Comparison of ENCODE assay signal across 22 cellular contexts in genomic region chr20:5779071-5779470, GRCh38. TPM values are rescaled to one million over a fixed set of nuclear protein-coding genes. Genes with fewer than 3 reads are reported as not detected.
DNase-seq lines count a peak whose midpoint lies in the region; ATAC-seq, FAIRE-seq and TF ChIP-seq lines count a peak whose summit lies in the region.
"Had no signal": no experiment of that assay in that cellular context is flagged by ENCODE, and none has a peak within 500 bp of the region (broad histone marks: within the 10 kb centered on the region; RNA-seq: fewer than 3 reads in every experiment).

No MANE protein-coding gene starts in this region.

- no TSS peak for BruUV-seq in PC-3 (replicated peaks; lab: Mats Ljungman, UMichigan)

- peaks cover 36% of the 10 kb centered on the region for H3K4me1 ChIP-seq in left ventricle myocardium inferior
- H3K4me1 ChIP-seq in PC-3 (ENCODE audit: insufficient read depth, low read length), result peaks cover 30% of the 10 kb centered on the region
- peaks cover 4 to 7% of the 10 kb centered on the region in 2 donors for H3K4me1 ChIP-seq in small intestine (ENCODE audit: control insufficient read depth in 2 of 2, insufficient read depth in 1 of 2, low read depth in 1 of 2, low read length in 1 of 2)
- H3K4me1 ChIP-seq: BE2C, SJSA1 had no signal

- no peak overlapping the region for H3K4me2 ChIP-seq in PC-3 (ENCODE audit: low read length)

- no peak overlapping the region for H2AFZ ChIP-seq in PC-3 (ENCODE audit: low read length)

- H3K27me3 ChIP-seq in left ventricle myocardium inferior (ENCODE audit: low read depth) (no peaks in the 10 kb centered on the region), PC-3 (ENCODE audit: low read length) (no peaks in the 10 kb centered on the region), small intestine (ENCODE audit: control insufficient read depth in 2 of 2, insufficient read depth in 2 of 2, low read length in 2 of 2) (no peaks in the 10 kb centered on the region)
- H3K27me3 ChIP-seq: BE2C, SJSA1 had no signal

- ATAC-seq in left cardiac atrium (no peak), PC-3 (no peak), GM19395 (IDR thresholded peaks at IDR 0.05; ENCODE audit: unreplicated experiment) (no peak)

- H4K20me1 ChIP-seq in PC-3 (ENCODE audit: low read length), result no peaks in the 10 kb centered on the region

- H3K36me3 ChIP-seq in left ventricle myocardium inferior (peaks cover 12% of the 10 kb centered on the region), PC-3 (ENCODE audit: low read depth, low read length) (no peaks in the 10 kb centered on the region), small intestine (ENCODE audit: control insufficient read depth in 2 of 2, insufficient read depth in 2 of 2, low read length in 2 of 2) (no peaks in the 10 kb centered on the region)
- H3K36me3 ChIP-seq: BE2C, SJSA1 had no signal

- TF ChIP-seq CTCF in left ventricle myocardium inferior (IDR thresholded peaks at IDR 0.05; ENCODE audit: borderline replicate concordance) (no peak), PC-3 (conservative IDR thresholded peaks at IDR 0.05; ENCODE audit: low read depth, low read length) (no peak)

- peak overlapping the region; percentile 67 for H3K27ac ChIP-seq in left ventricle myocardium inferior (replicated peaks)
- H3K27ac ChIP-seq in PC-3 (ENCODE audit: low read length), result peak overlapping the region; percentile 30
- peak overlapping the region; percentile 69 to 71 for H3K27ac ChIP-seq in small intestine (ENCODE audit: low read depth in 1 of 2, low read length in 1 of 2)
- H3K27ac ChIP-seq: SJSA1 had no signal

- H3K9ac ChIP-seq in PC-3 (ENCODE audit: low read length), result no peak overlapping the region

- H3F3A ChIP-seq in PC-3 (ENCODE audit: low read length, unreplicated experiment), result no peaks in the 10 kb centered on the region

- CTCF ChIA-PET in PC-3 (lab: Charles Lee), result no interaction called here

- no peaks in the 10 kb centered on the region for H3K79me2 ChIP-seq in PC-3 (ENCODE audit: low read length)

- H3K9me3 ChIP-seq in left ventricle myocardium inferior (replicated peaks) (no peaks in the 10 kb centered on the region), PC-3 (ENCODE audit: low read length) (no peaks in the 10 kb centered on the region), small intestine (ENCODE audit: control insufficient read depth, low read depth) (no peaks in the 10 kb centered on the region)
- H3K9me3 ChIP-seq: BE2C, SJSA1 had no signal

- intact Hi-C loops in left ventricle myocardium inferior (cut with micrococcal nuclease), result no loop called here
- intact Hi-C loops in left cardiac atrium (cut with DNase I), result no loop called here
- intact Hi-C loops in PC-3 (cut with micrococcal nuclease), result no loop called here
- intact Hi-C loops in posterior vena cava (cut with DNase I), result no loop called here

- TF ChIP-seq POLR2A in erythroblast (IDR thresholded peaks at IDR 0.05; ENCODE audit: low read length), result no peak

- no peaks in the 10 kb centered on the region for H3K9me2 ChIP-seq in PC-3 (replicated peaks; ENCODE audit: low read length)

- no peak for FAIRE-seq in small intestine (lab: Jason Lieb, UNC)
- FAIRE-seq: GM12891 had no signal

- DNase-seq in left ventricle myocardium inferior, result no peak
- DNase-seq in left cardiac atrium, result no peak
- no peak for DNase-seq in PC-3
- DNase-seq in erythroblast (lab: John Stamatoyannopoulos, UW), result peak; percentile 15 to 34
- no peak for DNase-seq in small intestine
- DNase-seq in NCI-H1417 treated with DMSO at 0.1 percent for 48 hours (lab: John Stamatoyannopoulos, UW), result no peak
- no peak for DNase-seq in posterior vena cava (ENCODE audit: low spot score)
- DNase-seq: BE2C; CD4-positive, CD25-positive, alpha-beta regulatory T cell; DND-41; H7; KG1; NCI-H1092 treated with DMSO at 0.1 percent for 48 hours; NCI-H146; NCI-H2029; NCI-H2171; NCI-H345; NCI-H524 treated with DMSO at 0.1 percent for 48 hours; NCI-H82 had no signal

- H3K4me3 ChIP-seq in left ventricle myocardium inferior, result no peak overlapping the region
- H3K4me3 ChIP-seq in PC-3 (ENCODE audit: low read length), result no peak overlapping the region
- H3K4me3 ChIP-seq in small intestine (ENCODE audit: low read depth in 1 of 2, low read length in 2 of 2), result no peak overlapping the region
- H3K4me3 ChIP-seq: SJSA1 had no signal

- POLR2A ChIA-PET in PC-3 (lab: Charles Lee; ENCODE audit: unreplicated experiment), result interaction anchor here (0.6 kb wide), 1 partner anchor 171 kb away, joined by 14 read pairs; the partner anchor contains the start of genes MCM8 and TRMT6

- WGBS in small intestine, 3 donors, result 90 to 98% (median 93%) methylated on average over 2 of the region's 2 CpGs

RNA-seq across cellular contexts. Expression of gene SHLD1, which starts 28.9 kb away (rescaled TPM):
- 5.7 TPM for total RNA-seq in left ventricle myocardium inferior
- total RNA-seq in left cardiac atrium, result 1 to 10 TPM; 8.9 to 9.3 TPM
- 3.4 and 5.1 TPM in 2 replicates for total RNA-seq in PC-3 (2014; rRNA removed)
- polyA plus RNA-seq in small intestine, result 10 to 100 TPM; 12.3 to 19.2 (median 19.2) TPM
- total RNA-seq in posterior vena cava, result 1 to 10 TPM; 2.7 to 3.3 TPM

Comparison
In these comparisons a context has a peak if more than half of its experiments do, and no peak if none do; other contexts are left out.
1. DNase-seq: peak in erythroblast (2 of 2); none in left ventricle myocardium inferior (single experiment), left cardiac atrium (single experiment), PC-3 (single experiment), small intestine (single experiment), NCI-H1417 treated with DMSO at 0.1 percent for 48 hours (single experiment) and posterior vena cava (single experiment).
2. Peak in every context shown above with its lines, with median percentiles within 50 percentile points of each other: H3K27ac ChIP-seq.